In genomic region chr6:117512056-117512828, GRCh38 we compare ENCODE assay signal across 23 cellular contexts. TPM values are rescaled to one million over a fixed set of nuclear protein-coding genes. Genes with fewer than 3 reads are reported as not detected.
A peak's percentile ranks its signal among the peaks of the same experiment; 100 is the strongest.
DNase-seq lines count a peak whose midpoint lies in the region; ATAC-seq and TF ChIP-seq lines count a peak whose summit lies in the region.
"Had no signal": no experiment of that assay in that cellular context is flagged by ENCODE, and none has a peak within 500 bp of the region (broad histone marks: within the 10 kb centered on the region; RNA-seq: fewer than 3 reads in every experiment).

No MANE protein-coding gene starts in this region.

- H3K36me3 ChIP-seq in HAP-1 (replicated peaks), result no peaks in the 10 kb centered on the region
- H3K36me3 ChIP-seq in neural cell (ENCODE audit: insufficient read depth, low read length), result no peaks in the 10 kb centered on the region
- H3K36me3 ChIP-seq in vagina, result no peaks in the 10 kb centered on the region
- H3K36me3 ChIP-seq: ascending aorta; BLaER1 treated with 17β-estradiol and CSF1 and Interleukin-3, amounts not matched to agents 10 nM and 100 nM; left ventricle myocardium inferior; spleen had no signal

- no peak overlapping the region for H3K4me3 ChIP-seq in HAP-1
- peak overlapping the region; percentile 14 for H3K4me3 ChIP-seq in neural cell (ENCODE audit: low read length)
- H3K4me3 ChIP-seq in vagina, result no peak overlapping the region
- H3K4me3 ChIP-seq: ascending aorta; BLaER1 treated with 17β-estradiol and CSF1 and Interleukin-3, amounts not matched to agents 10 nM and 100 nM; left ventricle myocardium inferior; SK-N-MC; spleen had no signal

- H3F3A ChIP-seq in neural cell (ENCODE audit: insufficient read depth, low read length, poor library complexity, severe bottlenecking), result no peaks in the 10 kb centered on the region

- in situ Hi-C loops in HAP-1 (cut with MboI; ENCODE audit: low sequenced_read_pairs), result no loop called here

- no peak overlapping the region for H3K9ac ChIP-seq in neural cell (ENCODE audit: low read length)
- H3K9ac ChIP-seq: BLaER1 treated with 17β-estradiol and CSF1 and Interleukin-3, amounts not matched to agents 10 nM and 100 nM had no signal

- peak overlapping the region; percentile 34 for H3K4me2 ChIP-seq in neural cell (ENCODE audit: low read length)
- H3K4me2 ChIP-seq: BLaER1 treated with 17β-estradiol and CSF1 and Interleukin-3, amounts not matched to agents 10 nM and 100 nM had no signal

- no peak overlapping the region for H2AFZ ChIP-seq in neural cell (ENCODE audit: low read depth, low read length)

- TF ChIP-seq EP300 in neural cell (conservative IDR thresholded peaks at IDR 0.05; ENCODE audit: poor library complexity, severe bottlenecking), result no peak

- no peaks in the 10 kb centered on the region for H3K79me2 ChIP-seq in neural cell (replicated peaks; ENCODE audit: insufficient read depth, low read length)

- no peak for TF ChIP-seq POLR2A in vagina (IDR thresholded peaks at IDR 0.05)

- H3K27ac ChIP-seq in epithelial cell of prostate, result peak overlapping the region; percentile 10
- peak overlapping the region; percentile 2 for H3K27ac ChIP-seq in neural cell (ENCODE audit: low read length)
- no peak overlapping the region for H3K27ac ChIP-seq in vagina
- H3K27ac ChIP-seq: BLaER1 treated with 17β-estradiol and CSF1 and Interleukin-3, amounts not matched to agents 10 nM and 100 nM; left ventricle myocardium inferior; SK-N-MC; spleen had no signal

- TF ChIP-seq RAD21 in neural cell (conservative IDR thresholded peaks at IDR 0.05), result no peak

- TF ChIP-seq CTCF in neural cell (IDR thresholded peaks at IDR 0.05; ENCODE audit: poor library complexity, severe bottlenecking) (no peak), vagina (IDR thresholded peaks at IDR 0.05) (no peak)

- H3K27me3 ChIP-seq in HAP-1 (ENCODE audit: low read depth) (no peaks in the 10 kb centered on the region), neural cell (ENCODE audit: insufficient read depth, low read depth, low read length) (no peaks in the 10 kb centered on the region), vagina (no peaks in the 10 kb centered on the region)
- H3K27me3 ChIP-seq: ascending aorta; BLaER1 treated with 17β-estradiol and CSF1 and Interleukin-3, amounts not matched to agents 10 nM and 100 nM; spleen had no signal

- DNase-seq in HAP-1 (ENCODE audit: low spot score in 2 of 2) (peak; percentile 80 to 99), NCI-H2227 treated with DMSO at 0.1 percent for 48 hours (lab: John Stamatoyannopoulos, UW) (peak; percentile 34), epithelial cell of prostate (ENCODE audit: low read depth, low spot score) (no peak), vagina (ENCODE audit: extremely low spot score in 2 of 2) (no peak), cortex of kidney (lab: John Stamatoyannopoulos, UW) (no peak), retina (no peak)
- DNase-seq: activated CD4-positive, alpha-beta T cell treated with anti-CD3 and anti-CD28 coated beads for 36 hours; activated CD8-positive, alpha-beta T cell treated with anti-CD3 and anti-CD28 coated beads, Interleukin-2, amount 10 ng/mL, durations not matched to agents 7 days and 5 days; central memory CD4-positive, alpha-beta T cell; COR-L47; DMS79; left ventricle myocardium inferior; naive thymus-derived CD8-positive, alpha-beta T cell; NCI-H1048; NCI-H1694 treated with DMSO at 0.1 percent for 48 hours; NCI-H345; NCI-H748 treated with DMSO at 0.1 percent for 48 hours; spleen had no signal

- H4K20me1 ChIP-seq in neural cell (ENCODE audit: insufficient read depth), result no peaks in the 10 kb centered on the region
- H4K20me1 ChIP-seq: BLaER1 treated with 17β-estradiol and CSF1 and Interleukin-3, amounts not matched to agents 10 nM and 100 nM had no signal

- peaks cover 41% of the 10 kb centered on the region for H3K4me1 ChIP-seq in HAP-1
- peaks cover 11% of the 10 kb centered on the region for H3K4me1 ChIP-seq in vagina
- H3K4me1 ChIP-seq: BLaER1 treated with 17β-estradiol and CSF1 and Interleukin-3, amounts not matched to agents 10 nM and 100 nM; spleen had no signal

- H3K9me3 ChIP-seq in HAP-1 (peaks cover 2% of the 10 kb centered on the region), neural cell (ENCODE audit: low read length) (no peaks in the 10 kb centered on the region), vagina (no peaks in the 10 kb centered on the region)
- H3K9me3 ChIP-seq: ascending aorta; BLaER1 treated with 17β-estradiol and CSF1 and Interleukin-3, amounts not matched to agents 10 nM and 100 nM; left ventricle myocardium inferior; spleen had no signal

- no peak for ATAC-seq in HG03469 (IDR thresholded peaks at IDR 0.05; ENCODE audit: unreplicated experiment)
- ATAC-seq: activated CD4-positive, alpha-beta T cell treated with anti-CD3 and anti-CD28 coated beads for 36 hours; activated CD8-positive, alpha-beta T cell treated with anti-CD3 and anti-CD28 coated beads, Interleukin-2, amount 10 ng/mL, durations not matched to agents 7 days and 5 days; naive thymus-derived CD8-positive, alpha-beta T cell had no signal

- intact Hi-C loops in vagina (cut with DNase I), result no loop called here

- no peaks in the 10 kb centered on the region for H3K9me2 ChIP-seq in neural cell (ENCODE audit: insufficient read depth, low read length)

TF ChIP-seq in neural cell, 6 proteins besides CTCF, POLR2A, EP300 and RAD21:
- no peak for TF ChIP-seq POLR2AphosphoS5 (IDR thresholded peaks at IDR 0.05)
- TF ChIP-seq SMC3 (conservative IDR thresholded peaks at IDR 0.05; ENCODE audit: poor library complexity), result no peak
- TF ChIP-seq EZH2 (IDR thresholded peaks at IDR 0.05; ENCODE audit: borderline replicate concordance, insufficient read depth, low read length, poor library complexity, severe bottlenecking), result no peak
- no peak for TF ChIP-seq MXI1 (conservative IDR thresholded peaks at IDR 0.05; ENCODE audit: poor library complexity, severe bottlenecking)
- TF ChIP-seq, protein P1, sequence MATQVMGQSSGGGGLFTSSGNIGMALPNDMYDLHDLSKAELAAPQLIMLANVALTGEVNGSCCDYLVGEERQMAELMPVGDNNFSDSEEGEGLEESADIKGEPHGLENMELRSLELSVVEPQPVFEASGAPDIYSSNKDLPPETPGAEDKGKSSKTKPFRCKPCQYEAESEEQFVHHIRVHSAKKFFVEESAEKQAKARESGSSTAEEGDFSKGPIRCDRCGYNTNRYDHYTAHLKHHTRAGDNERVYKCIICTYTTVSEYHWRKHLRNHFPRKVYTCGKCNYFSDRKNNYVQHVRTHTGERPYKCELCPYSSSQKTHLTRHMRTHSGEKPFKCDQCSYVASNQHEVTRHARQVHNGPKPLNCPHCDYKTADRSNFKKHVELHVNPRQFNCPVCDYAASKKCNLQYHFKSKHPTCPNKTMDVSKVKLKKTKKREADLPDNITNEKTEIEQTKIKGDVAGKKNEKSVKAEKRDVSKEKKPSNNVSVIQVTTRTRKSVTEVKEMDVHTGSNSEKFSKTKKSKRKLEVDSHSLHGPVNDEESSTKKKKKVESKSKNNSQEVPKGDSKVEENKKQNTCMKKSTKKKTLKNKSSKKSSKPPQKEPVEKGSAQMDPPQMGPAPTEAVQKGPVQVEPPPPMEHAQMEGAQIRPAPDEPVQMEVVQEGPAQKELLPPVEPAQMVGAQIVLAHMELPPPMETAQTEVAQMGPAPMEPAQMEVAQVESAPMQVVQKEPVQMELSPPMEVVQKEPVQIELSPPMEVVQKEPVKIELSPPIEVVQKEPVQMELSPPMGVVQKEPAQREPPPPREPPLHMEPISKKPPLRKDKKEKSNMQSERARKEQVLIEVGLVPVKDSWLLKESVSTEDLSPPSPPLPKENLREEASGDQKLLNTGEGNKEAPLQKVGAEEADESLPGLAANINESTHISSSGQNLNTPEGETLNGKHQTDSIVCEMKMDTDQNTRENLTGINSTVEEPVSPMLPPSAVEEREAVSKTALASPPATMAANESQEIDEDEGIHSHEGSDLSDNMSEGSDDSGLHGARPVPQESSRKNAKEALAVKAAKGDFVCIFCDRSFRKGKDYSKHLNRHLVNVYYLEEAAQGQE (IDR thresholded peaks at IDR 0.05; ENCODE audit: borderline replicate concordance), result no peak
- no peak for TF ChIP-seq TAF1 (IDR thresholded peaks at IDR 0.05; ENCODE audit: low read depth)

RNA-seq across cellular contexts. Expression of gene DCBLD1, which starts 29.8 kb away (rescaled TPM):
- polyA plus RNA-seq in neural cell, result 11.4 and 21.4 TPM in 2 replicates
- 15.8 and 18.3 TPM in 2 replicates for polyA minus RNA-seq in neural cell
- total RNA-seq in vagina, result 14.2 TPM

Comparison
In these comparisons a context has a peak if more than half of its experiments do, and no peak if none do; other contexts are left out.
1. DNase-seq: peak in HAP-1 (2 of 2) and NCI-H2227 treated with DMSO at 0.1 percent for 48 hours (single experiment); none in epithelial cell of prostate (single experiment), vagina (0 of 2), cortex of kidney (single experiment) and retina (single experiment).